Comparison of ENCODE assay signal across 32 cellular contexts in genomic region chr9:131994364-131995110, GRCh38.
"Had no signal": no experiment of that assay in that cellular context is flagged by ENCODE, and none has a peak within 500 bp of the region (broad histone marks: within the 10 kb centered on the region; RNA-seq: fewer than 3 reads in every experiment).

No MANE protein-coding gene starts in this region.

- ATAC-seq: activated CD8-positive, alpha-beta T cell treated with anti-CD3 and anti-CD28 coated beads, Interleukin-2, amount 10 ng/mL, durations not matched to agents 7 days and 5 days; activated naive CD4-positive, alpha-beta T cell treated with anti-CD3 and anti-CD28 coated beads, Interleukin-2, amount 50 U/mL, for 72 hours; activated naive CD8-positive, alpha-beta T cell treated with anti-CD3 and anti-CD28 coated beads, Interleukin-2, amount 50 U/mL, for 24 hours; activated T-cell treated with anti-CD3 and anti-CD28 coated beads, Interleukin-2, amount 50 U/mL, for 4 hours; body of pancreas; Panc1; T-helper 17 cell; WTC11 had no signal

- H3K27me3 ChIP-seq: ascending aorta, body of pancreas, SJSA1 had no signal

- DNase-seq: activated CD4-positive, alpha-beta T cell treated with anti-CD3 and anti-CD28 coated beads for 48 hours; activated CD4-positive, alpha-beta T cell treated with anti-CD3 and anti-CD28 coated beads, Interleukin-2, amount 50 U/mL, for 4 hours; activated CD4-positive, CD25-positive, alpha-beta regulatory T cell treated with anti-CD3 and anti-CD28 coated beads, Interleukin-2, amount 50 U/mL, for 72 hours; activated CD8-positive, alpha-beta memory T cell treated with anti-CD3 and anti-CD28 coated beads, Interleukin-2, amount 50 U/mL, for 48 hours; activated CD8-positive, alpha-beta T cell treated with anti-CD3 and anti-CD28 coated beads, Interleukin-2, amount 10 ng/mL, durations not matched to agents 7 days and 5 days; activated effector memory CD4-positive, alpha-beta T cell treated with anti-CD3 and anti-CD28 coated beads, Interleukin-2, amount 50 U/mL, for 16 hours; activated naive CD4-positive, alpha-beta T cell treated with Interleukin-2 at 50 U/mL for 16 hours; activated naive CD8-positive, alpha-beta T cell treated with anti-CD3 and anti-CD28 coated beads, Interleukin-2, amount 50 U/mL, for 24 hours; activated T-cell treated with anti-CD3 and anti-CD28 coated beads, Interleukin-2, amount 50 U/mL, for 4 hours; amniotic stem cell; central memory CD4-positive, alpha-beta T cell; Kasumi-1; MV-4-11; NCI-H1092 treated with DMSO at 0.1 percent for 48 hours; NCI-H1417 treated with DMSO at 0.1 percent for 48 hours; NCI-H1694; NCI-H2029; NCI-H2107; NCI-H2171 treated with DMSO at 0.1 percent for 48 hours; NCI-H226; NCI-H526; NCI-H82; OCI-M1; Right ventricle myocardium superior; T-helper 17 cell; T-helper 9 cell had no signal

- H3K4me3 ChIP-seq: ascending aorta, body of pancreas, SJSA1 had no signal

- H3K9me3 ChIP-seq: ascending aorta, body of pancreas, SJSA1 had no signal
